Comparison of ENCODE assay signal across 24 cellular contexts in the genomic region with DNA sequence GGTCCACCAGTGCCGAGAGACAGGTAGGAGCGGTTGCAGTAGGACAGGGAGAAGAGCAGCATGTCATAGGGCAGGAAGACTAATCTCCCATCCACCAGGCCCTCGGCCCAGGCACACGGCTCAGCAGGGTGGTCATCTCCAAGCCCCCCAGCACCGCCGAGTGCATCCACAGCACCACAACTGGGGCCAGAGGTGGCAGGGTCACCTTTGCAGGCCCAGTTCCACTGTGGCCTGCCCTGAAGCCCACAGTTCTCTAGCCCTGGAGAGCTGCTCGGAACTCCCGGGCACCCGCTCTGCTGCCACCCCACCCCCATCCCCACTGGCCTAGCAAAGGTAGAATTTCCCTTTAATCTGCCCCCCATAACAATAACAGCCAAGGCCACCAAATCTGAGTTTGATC. TPM values are rescaled to one million over a fixed set of nuclear protein-coding genes. Genes with fewer than 3 reads are reported as not detected.
"Had no signal": no experiment of that assay in that cellular context is flagged by ENCODE, and none has a peak within 500 bp of the region (broad histone marks: within the 10 kb centered on the region; RNA-seq: fewer than 3 reads in every experiment).

No MANE protein-coding gene starts in this region.

- DNase-seq: colonic mucosa; cortex of kidney; dermis blood vessel endothelial cell; dorsolateral prefrontal cortex; effector CD4-positive, alpha-beta T cell; effector CD8-positive, alpha-beta T cell; effector memory CD4-positive, alpha-beta T cell; effector memory CD8-positive, alpha-beta T cell; endodermal cell; erythroblast; esophagus squamous epithelium; foreskin fibroblast; foreskin keratinocyte; foreskin melanocyte; gastrocnemius medialis; glutamatergic neuron; head of caudate nucleus; heart left ventricle had no signal

- H3K4me3 Mint-ChIP-seq: dendritic cell treated with granulocyte-macrophage colony-stimulating factor and Interleukin-4, amounts not matched to agents 40 ng/mL and 50 ng/mL, for 4 days; effector memory CD8-positive, alpha-beta T cell; endodermal cell had no signal

- H3K27ac ChIP-seq: colonic mucosa, coronary artery, dorsolateral prefrontal cortex, epithelial cell of prostate, esophagus muscularis mucosa, esophagus squamous epithelium, foreskin keratinocyte, gastrocnemius medialis, gastroesophageal sphincter, heart left ventricle had no signal

- H3K27me3 ChIP-seq: colonic mucosa had no signal

- H3K4me3 ChIP-seq: colonic mucosa, coronary artery, dorsolateral prefrontal cortex, esophagus muscularis mucosa, esophagus squamous epithelium, gastrocnemius medialis, gastroesophageal sphincter, heart left ventricle had no signal

- H3K36me3 ChIP-seq: colonic mucosa, esophagus muscularis mucosa, esophagus squamous epithelium, gastrocnemius medialis, gastroesophageal sphincter, heart left ventricle had no signal

- H3K9me3 Mint-ChIP-seq: dendritic cell treated with granulocyte-macrophage colony-stimulating factor and Interleukin-4, amounts not matched to agents 40 ng/mL and 50 ng/mL, for 4 days; effector memory CD8-positive, alpha-beta T cell; endodermal cell had no signal

- ATAC-seq: effector memory CD8-positive, alpha-beta T cell; esophagus mucosa; foreskin keratinocyte; gastrocnemius medialis; gastroesophageal sphincter; heart left ventricle had no signal

- H3K9me3 ChIP-seq: colonic mucosa, esophagus muscularis mucosa, esophagus squamous epithelium, gastrocnemius medialis, gastroesophageal sphincter, heart left ventricle had no signal

- H3K4me1 ChIP-seq: foreskin keratinocyte had no signal

- H3K27ac Mint-ChIP-seq: dendritic cell treated with granulocyte-macrophage colony-stimulating factor and Interleukin-4, amounts not matched to agents 40 ng/mL and 50 ng/mL, for 4 days; effector memory CD8-positive, alpha-beta T cell; endodermal cell had no signal

RNA-seq across cellular contexts. Expression of gene LRRC32, which starts 49.1 kb away (rescaled TPM):
- total RNA-seq: foreskin keratinocyte had no signal
